Comparison of ENCODE assay signal across 21 cellular contexts in genomic region chr20:23406880-23407279, GRCh38. TPM values are rescaled to one million over a fixed set of nuclear protein-coding genes. Genes with fewer than 3 reads are reported as not detected.
DNase-seq lines count a peak whose midpoint lies in the region; ATAC-seq, FAIRE-seq and TF ChIP-seq lines count a peak whose summit lies in the region.
"Had no signal": no experiment of that assay in that cellular context is flagged by ENCODE, and none has a peak within 500 bp of the region (broad histone marks: within the 10 kb centered on the region; RNA-seq: fewer than 3 reads in every experiment).

No MANE protein-coding gene starts in this region.

- no peak overlapping the region for H3K9ac ChIP-seq in HepG2 (ENCODE audit: insufficient read depth, low read depth, low read length)
- H3K9ac ChIP-seq: BLaER1 had no signal

- H3K27ac ChIP-seq in HepG2 (ENCODE audit: extremely low read length, insufficient read depth, low read length) = no peak overlapping the region
- H3K27ac ChIP-seq: BLaER1, HL-60 had no signal

- CTCF ChIA-PET in HepG2 (lab: Yijun Ruan, JAX; ENCODE audit: low intra/inter-chr PET ratio, low total read pairs) = no interaction called here

- DNase-seq in GM18507 (ENCODE audit: extremely low spot score, insufficient read length, low read depth) (no peak), HepG2 (ENCODE audit: low spot score) (no peak), GM12891 (ENCODE audit: insufficient read length, low spot score) (no peak), Kasumi-1 (lab: John Stamatoyannopoulos, UW) (no peak)
- DNase-seq: 8988T; CD4-positive, alpha-beta memory T cell; DMS153; DMS79; GDM1; GOT3; H7; HFFc6; IMR-90 had no signal

- ATAC-seq in HepG2 = no peak
- ATAC-seq: HCT116 had no signal

- no peaks in the 10 kb centered on the region for H3K9me3 ChIP-seq in HepG2 (ENCODE audit: low read length)
- H3K9me3 ChIP-seq: BLaER1 had no signal

- in situ Hi-C loops in HepG2 (cut with HindIII; ENCODE audit: extremely low pct_ligation_motif_present, low pct_unique_long_range_greater_than_20kb) = no loop called here

- no peak for TF ChIP-seq POLR2A in HepG2 (IDR thresholded peaks at IDR 0.05; ENCODE audit: insufficient read depth in 1 of 2, low read depth in 2 of 2, low read length in 2 of 2)
- TF ChIP-seq POLR2A in GM12891 (IDR thresholded peaks at IDR 0.05; ENCODE audit: low read depth, low read length) = no peak

- H3K36me3 ChIP-seq in HepG2 (replicated peaks in 1 of 2; ENCODE audit: control insufficient read depth in 1 of 2, insufficient read depth in 2 of 2, low read length in 2 of 2) = peaks cover 4 to 16% of the 10 kb centered on the region in 2 experiments

- H4K20me1 ChIP-seq in HepG2 (ENCODE audit: insufficient read depth, low read length) = peaks cover 41% of the 10 kb centered on the region

- TF ChIP-seq EP300 in HepG2 (IDR thresholded peaks at IDR 0.05; ENCODE audit: low read depth in 2 of 2, low read length in 2 of 2) = no peak
- no peak for TF ChIP-seq EP300 in HepG2 (CRISPR knock-in tag; IDR thresholded peaks at IDR 0.05; ENCODE audit: borderline replicate concordance)

- no peak for TF ChIP-seq RAD21 in HepG2 (CRISPR knock-in tag; IDR thresholded peaks at IDR 0.05)

- H3K27me3 ChIP-seq in HepG2 (ENCODE audit: control insufficient read depth in 1 of 2, insufficient read depth in 2 of 2, low read length in 2 of 2) = no peaks in the 10 kb centered on the region
- H3K27me3 ChIP-seq: BLaER1 had no signal

- intact Hi-C loops in HepG2 (cut with micrococcal nuclease; ENCODE audit: unreplicated experiment) = no loop called here

- no TSS peak for BruUV-seq in HepG2 (replicated peaks; lab: Mats Ljungman, UMichigan)

- TF ChIP-seq CTCF in HepG2 (CRISPR knock-in tag; IDR thresholded peaks at IDR 0.05) = no peak

- POLR2A ChIA-PET in HepG2 (lab: Yijun Ruan, JAX) = no interaction called here

- peaks cover 58% of the 10 kb centered on the region for H3K4me1 ChIP-seq in HepG2 (ENCODE audit: insufficient read depth, low read length)

- H2AFZ ChIP-seq in HepG2 (ENCODE audit: low read length) = no peak overlapping the region

- no peak overlapping the region for H3K4me3 ChIP-seq in HepG2 (replicated peaks in 1 of 3; ENCODE audit: insufficient read depth in 1 of 3, low read depth in 2 of 3, low read length in 3 of 3)
- H3K4me3 ChIP-seq: BLaER1 had no signal

- H3K4me2 ChIP-seq in HepG2 (ENCODE audit: low read depth, low read length) = no peak overlapping the region
- H3K4me2 ChIP-seq: BLaER1 had no signal

- peak; percentile 41 for FAIRE-seq in GM18507 (lab: Jason Lieb, UNC)
- FAIRE-seq in HepG2 (lab: Jason Lieb, UNC) = no peak
- FAIRE-seq in GM12891 (lab: Jason Lieb, UNC) = no peak

- 98% methylated on average over 1 of the region's 1 CpG for WGBS in HepG2 (ENCODE audit: low lambda C conversion rate)

- H3K79me2 ChIP-seq in HepG2 (ENCODE audit: insufficient read depth, low read length) = peaks cover 89% of the 10 kb centered on the region

RNA-seq across cellular contexts. Expression of gene NAPB, which starts 14.4 kb away (rescaled TPM):
- total RNA-seq in HepG2 (2016; rRNA removed; fragmentation: Illumina TruSeq; extraction: Trizol) = 9.5 and 15.2 TPM in 2 replicates
- total RNA-seq in HepG2 (2016; cell fraction: cytosol; rRNA removed; fragmentation: Illumina TruSeq; extraction: Trizol; ENCODE audit: low read depth) = 5.7 and 8.3 TPM in 2 replicates
- 9.4 and 13.7 TPM in 2 replicates for total RNA-seq in HepG2 (2016; cell fraction: insoluble cytoplasmic fraction; rRNA removed; fragmentation: Illumina TruSeq; extraction: Trizol)
- total RNA-seq in HepG2 (2016; cell fraction: membrane; rRNA removed; fragmentation: Illumina TruSeq; extraction: Trizol) = 5.0 and 5.2 TPM in 2 replicates
- 31.9 and 36.9 TPM in 2 replicates for total RNA-seq in HepG2 (2016; cell fraction: nucleus; rRNA removed; fragmentation: Illumina TruSeq; extraction: Trizol)
- polyA plus RNA-seq in HepG2 (2011; rRNA removed) = 16.1 and 16.3 TPM in 2 replicates
- polyA plus RNA-seq in HepG2 (2011; cell fraction: cytosol; rRNA removed) = 3.3 and 5.9 TPM in 2 replicates
- 32.8 and 44.6 TPM in 2 replicates for polyA plus RNA-seq in HepG2 (2011; cell fraction: nucleus; rRNA removed)
- 17.1 and 18.6 TPM in 2 replicates for polyA plus RNA-seq in HepG2 (2012)
- polyA plus RNA-seq in HepG2 (2016; cell fraction: cytosol; fragmentation: Illumina TruSeq; extraction: Trizol; ENCODE audit: low read depth) = 0.59 and 0.69 TPM in 2 replicates
- 9.7 and 10.6 TPM in 2 replicates for polyA plus RNA-seq in HepG2 (2016; cell fraction: insoluble cytoplasmic fraction; fragmentation: Illumina TruSeq; extraction: Trizol; ENCODE audit: low read depth)
- 2.0 and 2.7 TPM in 2 replicates for polyA plus RNA-seq in HepG2 (2016; cell fraction: membrane; fragmentation: Illumina TruSeq; extraction: Trizol; ENCODE audit: low read depth)
- polyA plus RNA-seq in HepG2 (2016; cell fraction: nucleus; fragmentation: Illumina TruSeq; extraction: Trizol; ENCODE audit: insufficient read depth, low read depth) = 41.0 and 41.3 TPM in 2 replicates
- polyA minus RNA-seq in HepG2 (2011; rRNA and poly(A)+ RNA removed; ENCODE audit: low replicate concordance) = 6.7 and 8.6 TPM in 2 replicates
- 2.5 and 5.2 TPM in 2 replicates for polyA minus RNA-seq in HepG2 (2011; cell fraction: cytosol; rRNA and poly(A)+ RNA removed)
- polyA minus RNA-seq in HepG2 (2011; cell fraction: nucleus; rRNA and poly(A)+ RNA removed) = 82.9 and 91.0 TPM in 2 replicates
- polyA plus RNA-seq in GM12891 (2012; ENCODE audit: low read depth, missing spikeins) = 7.1 TPM

RNA-seq across cellular contexts. Expression of gene CSTL1, which starts 32.6 kb away (rescaled TPM):
- total RNA-seq in HepG2 (2016; rRNA removed; fragmentation: Illumina TruSeq; extraction: Trizol) = not detected in 2 replicates
- not detected in 2 replicates for total RNA-seq in HepG2 (2016; cell fraction: cytosol; rRNA removed; fragmentation: Illumina TruSeq; extraction: Trizol; ENCODE audit: low read depth)
- not detected in 2 replicates for total RNA-seq in HepG2 (2016; cell fraction: insoluble cytoplasmic fraction; rRNA removed; fragmentation: Illumina TruSeq; extraction: Trizol)
- total RNA-seq in HepG2 (2016; cell fraction: membrane; rRNA removed; fragmentation: Illumina TruSeq; extraction: Trizol) = not detected in 2 replicates
- total RNA-seq in HepG2 (2016; cell fraction: nucleus; rRNA removed; fragmentation: Illumina TruSeq; extraction: Trizol) = not detected in 2 replicates
- not detected in 2 replicates for polyA plus RNA-seq in HepG2 (2011; rRNA removed)
- polyA plus RNA-seq in HepG2 (2011; cell fraction: cytosol; rRNA removed) = not detected in 2 replicates
- not detected in 2 replicates for polyA plus RNA-seq in HepG2 (2011; cell fraction: nucleus; rRNA removed)
- not detected in 2 replicates for polyA plus RNA-seq in HepG2 (2012)
- not detected in 2 replicates for polyA plus RNA-seq in HepG2 (2016; cell fraction: cytosol; fragmentation: Illumina TruSeq; extraction: Trizol; ENCODE audit: low read depth)
- polyA plus RNA-seq in HepG2 (2016; cell fraction: insoluble cytoplasmic fraction; fragmentation: Illumina TruSeq; extraction: Trizol; ENCODE audit: low read depth) = not detected in 2 replicates
- polyA plus RNA-seq in HepG2 (2016; cell fraction: membrane; fragmentation: Illumina TruSeq; extraction: Trizol; ENCODE audit: low read depth) = not detected in 2 replicates
- not detected in 2 replicates for polyA plus RNA-seq in HepG2 (2016; cell fraction: nucleus; fragmentation: Illumina TruSeq; extraction: Trizol; ENCODE audit: insufficient read depth, low read depth)
- not detected in 2 replicates for polyA minus RNA-seq in HepG2 (2011; rRNA and poly(A)+ RNA removed; ENCODE audit: low replicate concordance)
- polyA minus RNA-seq in HepG2 (2011; cell fraction: cytosol; rRNA and poly(A)+ RNA removed) = not detected in 2 replicates
- not detected in 2 replicates for polyA minus RNA-seq in HepG2 (2011; cell fraction: nucleus; rRNA and poly(A)+ RNA removed)
- not detected for polyA plus RNA-seq in GM12891 (2012; ENCODE audit: low read depth, missing spikeins)
- total RNA-seq: A673; CD4-positive, alpha-beta memory T cell; Daoy; H7; HFFc6; HT1080; IMR-90 had no signal
- polyA plus RNA-seq: AG04450; CD14-positive monocyte; CD4-positive, alpha-beta memory T cell; IMR-90 had no signal

RNA-seq across cellular contexts. Expression of gene GZF1, which starts 44.9 kb away (rescaled TPM):
- total RNA-seq in HepG2 (2016; rRNA removed; fragmentation: Illumina TruSeq; extraction: Trizol) = 26.0 and 26.4 TPM in 2 replicates
- total RNA-seq in HepG2 (2016; cell fraction: cytosol; rRNA removed; fragmentation: Illumina TruSeq; extraction: Trizol; ENCODE audit: low read depth) = 1.9 and 2.6 TPM in 2 replicates
- total RNA-seq in HepG2 (2016; cell fraction: insoluble cytoplasmic fraction; rRNA removed; fragmentation: Illumina TruSeq; extraction: Trizol) = 22.9 and 24.5 TPM in 2 replicates
- total RNA-seq in HepG2 (2016; cell fraction: membrane; rRNA removed; fragmentation: Illumina TruSeq; extraction: Trizol) = 8.6 and 9.9 TPM in 2 replicates
- total RNA-seq in HepG2 (2016; cell fraction: nucleus; rRNA removed; fragmentation: Illumina TruSeq; extraction: Trizol) = 19.0 and 22.5 TPM in 2 replicates
- 16.9 and 21.9 TPM in 2 replicates for polyA plus RNA-seq in HepG2 (2011; rRNA removed)
- 9.4 and 15.6 TPM in 2 replicates for polyA plus RNA-seq in HepG2 (2011; cell fraction: cytosol; rRNA removed)
- polyA plus RNA-seq in HepG2 (2011; cell fraction: nucleus; rRNA removed) = 66.6 and 67.6 TPM in 2 replicates
- polyA plus RNA-seq in HepG2 (2012) = 9.0 and 9.7 TPM in 2 replicates
- 0.93 and 1.7 TPM in 2 replicates for polyA plus RNA-seq in HepG2 (2016; cell fraction: cytosol; fragmentation: Illumina TruSeq; extraction: Trizol; ENCODE audit: low read depth)
- polyA plus RNA-seq in HepG2 (2016; cell fraction: insoluble cytoplasmic fraction; fragmentation: Illumina TruSeq; extraction: Trizol; ENCODE audit: low read depth) = 14.6 and 15.6 TPM in 2 replicates
- 3.4 and 4.4 TPM in 2 replicates for polyA plus RNA-seq in HepG2 (2016; cell fraction: membrane; fragmentation: Illumina TruSeq; extraction: Trizol; ENCODE audit: low read depth)
- polyA plus RNA-seq in HepG2 (2016; cell fraction: nucleus; fragmentation: Illumina TruSeq; extraction: Trizol; ENCODE audit: insufficient read depth, low read depth) = 27.5 and 33.7 TPM in 2 replicates
- polyA minus RNA-seq in HepG2 (2011; rRNA and poly(A)+ RNA removed; ENCODE audit: low replicate concordance) = 48.6 and 69.0 TPM in 2 replicates
- polyA minus RNA-seq in HepG2 (2011; cell fraction: cytosol; rRNA and poly(A)+ RNA removed) = 17.5 and 22.3 TPM in 2 replicates
- 37.7 and 38.0 TPM in 2 replicates for polyA minus RNA-seq in HepG2 (2011; cell fraction: nucleus; rRNA and poly(A)+ RNA removed)
- 5.4 TPM for polyA plus RNA-seq in GM12891 (2012; ENCODE audit: low read depth, missing spikeins)

RNA-seq across cellular contexts. Expression of gene CST11, which starts 45.8 kb away (rescaled TPM):
- not detected in 2 replicates for total RNA-seq in HepG2 (2016; rRNA removed; fragmentation: Illumina TruSeq; extraction: Trizol)
- not detected in 2 replicates for total RNA-seq in HepG2 (2016; cell fraction: cytosol; rRNA removed; fragmentation: Illumina TruSeq; extraction: Trizol; ENCODE audit: low read depth)
- total RNA-seq in HepG2 (2016; cell fraction: insoluble cytoplasmic fraction; rRNA removed; fragmentation: Illumina TruSeq; extraction: Trizol) = not detected in 2 replicates
- total RNA-seq in HepG2 (2016; cell fraction: membrane; rRNA removed; fragmentation: Illumina TruSeq; extraction: Trizol) = not detected in 2 replicates
- total RNA-seq in HepG2 (2016; cell fraction: nucleus; rRNA removed; fragmentation: Illumina TruSeq; extraction: Trizol) = not detected in 2 replicates
- polyA plus RNA-seq in HepG2 (2011; rRNA removed) = not detected in 2 replicates
- not detected in 2 replicates for polyA plus RNA-seq in HepG2 (2011; cell fraction: cytosol; rRNA removed)
- polyA plus RNA-seq in HepG2 (2011; cell fraction: nucleus; rRNA removed) = not detected in 2 replicates
- not detected in 2 replicates for polyA plus RNA-seq in HepG2 (2012)
- polyA plus RNA-seq in HepG2 (2016; cell fraction: cytosol; fragmentation: Illumina TruSeq; extraction: Trizol; ENCODE audit: low read depth) = not detected in 2 replicates
- polyA plus RNA-seq in HepG2 (2016; cell fraction: insoluble cytoplasmic fraction; fragmentation: Illumina TruSeq; extraction: Trizol; ENCODE audit: low read depth) = not detected in 2 replicates
- not detected in 2 replicates for polyA plus RNA-seq in HepG2 (2016; cell fraction: membrane; fragmentation: Illumina TruSeq; extraction: Trizol; ENCODE audit: low read depth)
- not detected in 2 replicates for polyA plus RNA-seq in HepG2 (2016; cell fraction: nucleus; fragmentation: Illumina TruSeq; extraction: Trizol; ENCODE audit: insufficient read depth, low read depth)
- polyA minus RNA-seq in HepG2 (2011; rRNA and poly(A)+ RNA removed; ENCODE audit: low replicate concordance) = not detected in 2 replicates
- not detected in 2 replicates for polyA minus RNA-seq in HepG2 (2011; cell fraction: cytosol; rRNA and poly(A)+ RNA removed)
- polyA minus RNA-seq in HepG2 (2011; cell fraction: nucleus; rRNA and poly(A)+ RNA removed) = not detected in 2 replicates
- polyA plus RNA-seq in GM12891 (2012; ENCODE audit: low read depth, missing spikeins) = not detected
- total RNA-seq: A673; CD4-positive, alpha-beta memory T cell; Daoy; H7; HFFc6; HT1080; IMR-90 had no signal
- polyA plus RNA-seq: AG04450; CD14-positive monocyte; CD4-positive, alpha-beta memory T cell; IMR-90 had no signal

RNA-seq across cellular contexts. Expression of gene NXT1, which starts 56.3 kb away (rescaled TPM):
- 65.9 and 69.7 TPM in 2 replicates for total RNA-seq in HepG2 (2016; rRNA removed; fragmentation: Illumina TruSeq; extraction: Trizol)
- 33.9 and 44.3 TPM in 2 replicates for total RNA-seq in HepG2 (2016; cell fraction: cytosol; rRNA removed; fragmentation: Illumina TruSeq; extraction: Trizol; ENCODE audit: low read depth)
- total RNA-seq in HepG2 (2016; cell fraction: insoluble cytoplasmic fraction; rRNA removed; fragmentation: Illumina TruSeq; extraction: Trizol) = 66.3 and 67.2 TPM in 2 replicates
- 44.7 and 63.8 TPM in 2 replicates for total RNA-seq in HepG2 (2016; cell fraction: membrane; rRNA removed; fragmentation: Illumina TruSeq; extraction: Trizol)
- total RNA-seq in HepG2 (2016; cell fraction: nucleus; rRNA removed; fragmentation: Illumina TruSeq; extraction: Trizol) = 24.4 and 28.0 TPM in 2 replicates
- polyA plus RNA-seq in HepG2 (2011; rRNA removed) = 35.6 and 40.8 TPM in 2 replicates
- polyA plus RNA-seq in HepG2 (2011; cell fraction: cytosol; rRNA removed) = 43.8 and 47.5 TPM in 2 replicates
- 14.7 and 15.8 TPM in 2 replicates for polyA plus RNA-seq in HepG2 (2011; cell fraction: nucleus; rRNA removed)
- 26.7 and 32.9 TPM in 2 replicates for polyA plus RNA-seq in HepG2 (2012)
- polyA plus RNA-seq in HepG2 (2016; cell fraction: cytosol; fragmentation: Illumina TruSeq; extraction: Trizol; ENCODE audit: low read depth) = 18.8 and 30.9 TPM in 2 replicates
- polyA plus RNA-seq in HepG2 (2016; cell fraction: insoluble cytoplasmic fraction; fragmentation: Illumina TruSeq; extraction: Trizol; ENCODE audit: low read depth) = 62.5 and 64.4 TPM in 2 replicates
- polyA plus RNA-seq in HepG2 (2016; cell fraction: membrane; fragmentation: Illumina TruSeq; extraction: Trizol; ENCODE audit: low read depth) = 26.0 and 39.0 TPM in 2 replicates
- polyA plus RNA-seq in HepG2 (2016; cell fraction: nucleus; fragmentation: Illumina TruSeq; extraction: Trizol; ENCODE audit: insufficient read depth, low read depth) = 41.7 and 47.7 TPM in 2 replicates
- polyA minus RNA-seq in HepG2 (2011; rRNA and poly(A)+ RNA removed; ENCODE audit: low replicate concordance) = 25.3 and 27.2 TPM in 2 replicates
- 11.5 and 13.4 TPM in 2 replicates for polyA minus RNA-seq in HepG2 (2011; cell fraction: cytosol; rRNA and poly(A)+ RNA removed)
- polyA minus RNA-seq in HepG2 (2011; cell fraction: nucleus; rRNA and poly(A)+ RNA removed) = 8.2 and 10.1 TPM in 2 replicates
- polyA plus RNA-seq in GM12891 (2012; ENCODE audit: low read depth, missing spikeins) = 25.4 TPM
